Comparison of ENCODE assay signal across 1 cellular context in genomic region chr20:50930139-50931047, GRCh38.
TF ChIP-seq lines count a peak whose summit lies in the region.

No MANE protein-coding gene starts in this region.

TF ChIP-seq in HepG2, 621 proteins besides CTCF, POLR2A, EP300 and RAD21 (continued from another document and continues in another):
- TF ChIP-seq BCLAF1 (IDR thresholded peaks at IDR 0.05) (no peak), GFI1 (CRISPR knock-in tag; IDR thresholded peaks at IDR 0.05; ENCODE audit: borderline replicate concordance) (no peak), PRMT3 (CRISPR knock-in tag; IDR thresholded peaks at IDR 0.05; ENCODE audit: borderline replicate concordance, low read depth) (0 out of 2 replicates have a peak, but pooled peaks have one; percentile 55), ZC3H4 (CRISPR knock-in tag; IDR thresholded peaks at IDR 0.05; ENCODE audit: borderline replicate concordance) (no peak), U2AF1 (optimal IDR thresholded peaks at IDR 0.05; ENCODE audit: low read depth, low read length) (no peak), PCBP2 (optimal IDR thresholded peaks at IDR 0.05; ENCODE audit: low read depth, low read length, poor library complexity, severe bottlenecking) (peak; percentile 30), ZNF850 (CRISPR knock-in tag; conservative IDR thresholded peaks at IDR 0.05) (0 out of 2 replicates have a peak, but pooled peaks have one; percentile 78), ZNF567 (CRISPR knock-in tag; IDR thresholded peaks at IDR 0.05; ENCODE audit: borderline replicate concordance) (no peak), ETV6 (CRISPR knock-in tag; conservative IDR thresholded peaks at IDR 0.05) (peak; percentile 58; the same call in 1 of the 2 replicates), CBX5 (CRISPR knock-in tag; IDR thresholded peaks at IDR 0.05; ENCODE audit: borderline replicate concordance) (no peak), ZMYM3 (CRISPR knock-in tag; IDR thresholded peaks at IDR 0.05) (no peak), FIP1L1 (IDR thresholded peaks at IDR 0.05; ENCODE audit: borderline replicate concordance, insufficient read depth, low read depth, low read length) (no peak), MAZ (IDR thresholded peaks at IDR 0.05; ENCODE audit: borderline replicate concordance, low read depth, low read length) (no peak), MAZ (CRISPR knock-in tag; IDR thresholded peaks at IDR 0.05; ENCODE audit: low read depth) (no peak), CBFB (CRISPR knock-in tag; IDR thresholded peaks at IDR 0.05) (no peak), RBFOX2 (IDR thresholded peaks at IDR 0.05; ENCODE audit: low read depth, low read length) (peak; percentile 56), NFIB (CRISPR knock-in tag; IDR thresholded peaks at IDR 0.05; ENCODE audit: borderline replicate concordance) (no peak), HNRNPH1 (optimal IDR thresholded peaks at IDR 0.05; ENCODE audit: low read depth, low read length) (no peak), ATF4 (CRISPR knock-in tag; IDR thresholded peaks at IDR 0.05) (no peak), ZBTB7B (CRISPR knock-in tag; IDR thresholded peaks at IDR 0.05) (no peak), NFIC (IDR thresholded peaks at IDR 0.05; ENCODE audit: low read length) (no peak), ZUFSP (CRISPR knock-in tag; IDR thresholded peaks at IDR 0.05; ENCODE audit: borderline replicate concordance) (no peak), HNRNPUL1 (IDR thresholded peaks at IDR 0.05; ENCODE audit: low read depth, low read length) (no peak), IKZF5 (CRISPR knock-in tag; IDR thresholded peaks at IDR 0.05) (no peak), STAT5B (CRISPR knock-in tag; IDR thresholded peaks at IDR 0.05) (no peak), ZNF776 (CRISPR knock-in tag; IDR thresholded peaks at IDR 0.05) (peak; percentile 54; the same call in 1 of the 2 replicates), CREB1 (IDR thresholded peaks at IDR 0.05) (no peak), CREB1 (CRISPR knock-in tag; IDR thresholded peaks at IDR 0.05) (no peak), HOXA5 (CRISPR knock-in tag; IDR thresholded peaks at IDR 0.05) (no peak; the same call in 1 of the 2 replicates), ZNF816 (CRISPR knock-in tag; IDR thresholded peaks at IDR 0.05; ENCODE audit: borderline replicate concordance) (peak; percentile 36; the same call in 1 of the 2 replicates), PITX1 (CRISPR knock-in tag; IDR thresholded peaks at IDR 0.05) (no peak), HDAC1 (CRISPR knock-in tag; IDR thresholded peaks at IDR 0.05) (peak; percentile 41; the same call in 1 of the 2 replicates), ZNF362 (CRISPR knock-in tag; IDR thresholded peaks at IDR 0.05; ENCODE audit: borderline replicate concordance) (no peak), POGK (CRISPR knock-in tag; conservative IDR thresholded peaks at IDR 0.05) (0 out of 2 replicates have a peak, but pooled peaks have one; percentile 7), PHF5A (CRISPR knock-in tag; IDR thresholded peaks at IDR 0.05; ENCODE audit: low read depth, unreplicated experiment) (no peak), ATF6 (CRISPR knock-in tag; conservative IDR thresholded peaks at IDR 0.05) (no peak), EHMT2 (IDR thresholded peaks at IDR 0.05; ENCODE audit: borderline replicate concordance, low read depth, low read length) (no peak), ZFP36L1 (CRISPR knock-in tag; IDR thresholded peaks at IDR 0.05) (0 out of 2 replicates have a peak, but pooled peaks have one; percentile 1), ISX (CRISPR knock-in tag; conservative IDR thresholded peaks at IDR 0.05) (no peak), GPBP1L1 (CRISPR knock-in tag; IDR thresholded peaks at IDR 0.05) (no peak), ZNF749 (CRISPR knock-in tag; IDR thresholded peaks at IDR 0.05; ENCODE audit: borderline replicate concordance) (no peak), SPEN (CRISPR knock-in tag; IDR thresholded peaks at IDR 0.05; ENCODE audit: low read depth) (peak; percentile 26; the same call in 1 of the 2 replicates), MTF2 (CRISPR knock-in tag; IDR thresholded peaks at IDR 0.05; ENCODE audit: borderline replicate concordance) (no peak), ZNF883 (CRISPR knock-in tag; IDR thresholded peaks at IDR 0.05; ENCODE audit: not compliant biosample characterization) (peak; percentile 75), RORA (CRISPR knock-in tag; IDR thresholded peaks at IDR 0.05) (no peak), PTBP1 (IDR thresholded peaks at IDR 0.05; ENCODE audit: low read depth, low read length, poor library complexity, severe bottlenecking) (no peak), NFE2L1 (CRISPR knock-in tag; IDR thresholded peaks at IDR 0.05; ENCODE audit: borderline replicate concordance) (no peak), TMF1 (CRISPR knock-in tag; IDR thresholded peaks at IDR 0.05; ENCODE audit: low read depth) (no peak), LBX2 (CRISPR knock-in tag; IDR thresholded peaks at IDR 0.05; ENCODE audit: borderline replicate concordance) (no peak), KDM4B (CRISPR knock-in tag; IDR thresholded peaks at IDR 0.05) (no peak), PATZ1 (CRISPR knock-in tag; IDR thresholded peaks at IDR 0.05) (peak; percentile 52), NCOR1 (IDR thresholded peaks at IDR 0.05; ENCODE audit: borderline replicate concordance, low read length) (no peak)
